28 cellular contexts compared by ENCODE assay signal in genomic region chr14:77867476-77867875, GRCh38.
A peak's percentile ranks its signal among the peaks of the same experiment; 100 is the strongest.
DNase-seq lines count a peak whose midpoint lies in the region; ATAC-seq and FAIRE-seq lines count a peak whose summit lies in the region.
"Had no signal": no experiment of that assay in that cellular context is flagged by ENCODE, and none has a peak within 500 bp of the region (broad histone marks: within the 10 kb centered on the region; RNA-seq: fewer than 3 reads in every experiment).

No MANE protein-coding gene starts in this region.

- peak overlapping the region; percentile 3 for H3K27ac Mint-ChIP-seq in activated naive CD4-positive, alpha-beta T cell treated with anti-CD3 and anti-CD28 coated beads, Interleukin-2, amount 50 U/mL, for 24 hours
- no peak overlapping the region for H3K27ac Mint-ChIP-seq in immature natural killer cell
- H3K27ac Mint-ChIP-seq: CD4-positive, CD25-positive, alpha-beta regulatory T cell had no signal

- H3K9me3 ChIP-seq in mesenchymal stem cell (ENCODE audit: control insufficient read depth, low read length), result no peaks in the 10 kb centered on the region
- H3K9me3 ChIP-seq: BE2C had no signal

- no peaks in the 10 kb centered on the region for H3K4me1 Mint-ChIP-seq in activated naive CD4-positive, alpha-beta T cell treated with anti-CD3 and anti-CD28 coated beads, Interleukin-2, amount 50 U/mL, for 24 hours
- H3K4me1 Mint-ChIP-seq in immature natural killer cell, result no peaks in the 10 kb centered on the region
- H3K4me1 Mint-ChIP-seq: CD14-positive monocyte; CD4-positive, alpha-beta memory T cell; CD4-positive, CD25-positive, alpha-beta regulatory T cell; CD8-positive, alpha-beta memory T cell had no signal

- no peak overlapping the region for H3K18ac ChIP-seq in mesenchymal stem cell (ENCODE audit: low read depth in 1 of 2, low read length in 2 of 2)

- no peak overlapping the region for H2BK120ac ChIP-seq in mesenchymal stem cell (ENCODE audit: low read depth, low read length)

- H2AK5ac ChIP-seq in mesenchymal stem cell (ENCODE audit: low read length, severe bottlenecking), result no peak overlapping the region

- H3K27me3 Mint-ChIP-seq in activated naive CD4-positive, alpha-beta T cell treated with anti-CD3 and anti-CD28 coated beads, Interleukin-2, amount 50 U/mL, for 24 hours, result no peaks in the 10 kb centered on the region
- peaks cover 0 to 2% (median 0%) of the 10 kb centered on the region in 3 donors for H3K27me3 Mint-ChIP-seq in immature natural killer cell (ENCODE audit: low read depth in 3 of 3)
- H3K27me3 Mint-ChIP-seq: CD4-positive, CD25-positive, alpha-beta regulatory T cell; CD8-positive, alpha-beta memory T cell had no signal

- peaks cover 23% of the 10 kb centered on the region for H3K36me3 Mint-ChIP-seq in activated naive CD4-positive, alpha-beta T cell treated with anti-CD3 and anti-CD28 coated beads, Interleukin-2, amount 50 U/mL, for 24 hours
- peaks cover 4 to 10% (median 5%) of the 10 kb centered on the region in 3 donors for H3K36me3 Mint-ChIP-seq in immature natural killer cell

- no peak overlapping the region for H3K23ac ChIP-seq in mesenchymal stem cell (ENCODE audit: low read length in 2 of 2)

- DNase-seq in activated naive CD4-positive, alpha-beta T cell (lab: John Stamatoyannopoulos, UW), result no peak
- DNase-seq in mesenchymal stem cell, result no peak
- DNase-seq in urothelium cell line (ENCODE audit: low spot score), result no peak
- no peak for DNase-seq in immature natural killer cell
- DNase-seq: 8988T; ACHN; BE2C; C1 segment of cervical spinal cord; CD4-positive, alpha-beta memory T cell; CD4-positive, CD25-positive, alpha-beta regulatory T cell; CD8-positive, alpha-beta memory T cell; COR-L47; DMS 273 treated with DMSO at 0.1 percent for 48 hours; DMS153; DMS53; DMS79; DND-41; EL; GDM1 had no signal

- H3K4ac ChIP-seq in mesenchymal stem cell (ENCODE audit: low read depth in 1 of 2, low read length in 2 of 2), result no peak overlapping the region

- H3K14ac ChIP-seq in mesenchymal stem cell (ENCODE audit: low read length in 2 of 2), result no peak overlapping the region

- H3K36me3 ChIP-seq in mesenchymal stem cell (ENCODE audit: control insufficient read depth in 1 of 2, insufficient read depth in 2 of 2, low read depth in 1 of 2, low read length in 2 of 2), result no peaks in the 10 kb centered on the region
- H3K36me3 ChIP-seq: BE2C had no signal

- H4K8ac ChIP-seq in mesenchymal stem cell (ENCODE audit: low read length), result no peak overlapping the region

- no peak overlapping the region for H3K9ac ChIP-seq in mesenchymal stem cell (ENCODE audit: low read length)
- H3K9ac ChIP-seq: BLaER1 had no signal

- no peak for ATAC-seq in GM18519 (IDR thresholded peaks at IDR 0.05; ENCODE audit: low FRiP score, unreplicated experiment)
- ATAC-seq: GM12878 had no signal

- no peak overlapping the region for H2AFZ ChIP-seq in mesenchymal stem cell (ENCODE audit: low read depth, low read length)

- no peaks in the 10 kb centered on the region for H3K79me1 ChIP-seq in mesenchymal stem cell (replicated peaks; ENCODE audit: low read length, poor library complexity, severe bottlenecking)

- H2BK15ac ChIP-seq in mesenchymal stem cell (ENCODE audit: low read depth, poor library complexity, severe bottlenecking), result peak overlapping the region; percentile 30

- WGBS in mesenchymal stem cell, result 78% methylated on average over 7 of the region's 7 CpGs

- no peak overlapping the region for H3K4me3 ChIP-seq in mesenchymal stem cell (ENCODE audit: insufficient read depth in 1 of 2, low read depth in 1 of 2, low read length in 2 of 2)
- H3K4me3 ChIP-seq: BLaER1, GM12878 had no signal

- H3K4me3 Mint-ChIP-seq in activated naive CD4-positive, alpha-beta T cell treated with anti-CD3 and anti-CD28 coated beads, Interleukin-2, amount 50 U/mL, for 24 hours, result no peak overlapping the region
- H3K4me3 Mint-ChIP-seq in immature natural killer cell, result no peak overlapping the region
- H3K4me3 Mint-ChIP-seq: CD14-positive monocyte; CD4-positive, alpha-beta memory T cell; CD4-positive, CD25-positive, alpha-beta regulatory T cell; CD8-positive, alpha-beta memory T cell had no signal

- H2BK5ac ChIP-seq in mesenchymal stem cell (ENCODE audit: low read depth, low read length, poor library complexity, severe bottlenecking), result no peak overlapping the region

- H3K4me1 ChIP-seq in mesenchymal stem cell (ENCODE audit: control insufficient read depth, insufficient read depth, low read depth, low read length), result peaks cover 9% of the 10 kb centered on the region

- no peaks in the 10 kb centered on the region for H3K27me3 ChIP-seq in mesenchymal stem cell (ENCODE audit: control insufficient read depth in 1 of 2, insufficient read depth in 1 of 2, low read length in 2 of 2)
- H3K27me3 ChIP-seq: BE2C, BLaER1 had no signal

- no peak overlapping the region for H3K4me2 ChIP-seq in mesenchymal stem cell (ENCODE audit: low read length, poor library complexity, severe bottlenecking)

- H2BK12ac ChIP-seq in mesenchymal stem cell (ENCODE audit: low read length in 2 of 2), result no peak overlapping the region

- H3K27ac ChIP-seq in mesenchymal stem cell (ENCODE audit: low read length, poor library complexity, severe bottlenecking), result no peak overlapping the region
- H3K27ac ChIP-seq: BLaER1 had no signal

- FAIRE-seq in urothelium cell line (lab: Jason Lieb, UNC), result peak; percentile 65
- FAIRE-seq: A204.1, GM12878, GM12892, GM18507, GM19239 had no signal

- no peaks in the 10 kb centered on the region for H3K9me3 Mint-ChIP-seq in activated naive CD4-positive, alpha-beta T cell treated with anti-CD3 and anti-CD28 coated beads, Interleukin-2, amount 50 U/mL, for 24 hours
- H3K9me3 Mint-ChIP-seq in immature natural killer cell, result peaks cover 0 to 2% (median 0%) of the 10 kb centered on the region in 6 donors
- H3K9me3 Mint-ChIP-seq: CD4-positive, CD25-positive, alpha-beta regulatory T cell had no signal

- no peak overlapping the region for H4K91ac ChIP-seq in mesenchymal stem cell (ENCODE audit: low read length)
